ENCODE assay signal across 17 cellular contexts in the genomic region with DNA sequence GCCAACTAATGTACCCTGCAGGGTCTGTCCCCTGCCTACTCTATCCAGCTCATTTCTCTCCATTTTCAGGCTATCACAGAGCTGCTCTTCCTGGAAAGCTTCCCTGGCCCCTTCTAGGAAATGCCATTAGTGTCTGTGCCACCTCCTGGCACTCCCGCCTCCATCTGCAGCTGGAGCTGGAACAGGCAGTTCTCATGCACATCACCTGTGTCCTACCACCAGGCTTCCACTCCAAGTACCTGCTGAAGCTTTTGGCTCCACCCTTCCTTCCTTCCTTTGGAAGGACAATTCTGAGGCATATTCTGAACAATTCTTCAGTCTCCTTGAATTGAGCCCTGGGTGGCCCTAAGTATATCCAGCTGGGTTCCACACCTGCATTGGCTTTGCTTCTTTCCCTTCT.
A peak's percentile ranks its signal among the peaks of the same experiment; 100 is the strongest.
DNase-seq lines count a peak whose midpoint lies in the region; ATAC-seq and TF ChIP-seq lines count a peak whose summit lies in the region.
"Had no signal": no experiment of that assay in that cellular context is flagged by ENCODE, and none has a peak within 500 bp of the region (broad histone marks: within the 10 kb centered on the region; RNA-seq: fewer than 3 reads in every experiment).

No MANE protein-coding gene starts in this region.

- H3K9me3 ChIP-seq in HUES64 (ENCODE audit: insufficient read depth, low read depth, low read length) (no peaks in the 10 kb centered on the region), endodermal cell (ENCODE audit: control insufficient read depth, low read length) (peaks cover 34% of the 10 kb centered on the region), vagina (no peaks in the 10 kb centered on the region)

- H3K9ac ChIP-seq in HUES64 (ENCODE audit: low read depth, low read length) (no peak overlapping the region), endodermal cell (ENCODE audit: extremely low read depth, low read length, poor library complexity, severe bottlenecking) (no peak overlapping the region)

- 94% methylated on average over 1 of the region's 1 CpG for WGBS in HUES64
- WGBS in endodermal cell (ENCODE audit: insufficient coverage in 1 of 2, insufficient read length in 1 of 2), 2 experiments, result 96% methylated on average over 1 of the region's 1 CpG; no CpG with 5 or more reads in 1 of the 2 experiments

- no peak for ATAC-seq in left lobe of liver
- ATAC-seq in HG02678 (IDR thresholded peaks at IDR 0.05; ENCODE audit: unreplicated experiment), result no peak
- ATAC-seq: HepG2 had no signal

- intact Hi-C loops in vagina (cut with DNase I), result no loop called here

- peak; percentile 12 for DNase-seq in activated effector memory CD4-positive, alpha-beta T cell treated with anti-CD3 and anti-CD28 coated beads, Interleukin-2, amount 50 U/mL, for 16 hours
- no peak for DNase-seq in activated effector memory CD4-positive, alpha-beta T cell treated with Interleukin-2 at 50 U/mL for 16 hours
- peak; percentile 55 for DNase-seq in endodermal cell
- peak; percentile 5 to 43 for DNase-seq in vagina (ENCODE audit: extremely low spot score in 2 of 2)
- DNase-seq in left lobe of liver (ENCODE audit: low spot score), result no peak
- no peak for DNase-seq in COR-L47 (lab: John Stamatoyannopoulos, UW)
- DNase-seq: CD4-positive, alpha-beta memory T cell; DMS153; DMS79 treated with DMSO at 0.1 percent for 48 hours; EL; GOT3; HCEC 1CT had no signal

- H3K9me3 Mint-ChIP-seq in endodermal cell, result peaks cover 33% of the 10 kb centered on the region

- no peak overlapping the region for H3K27ac Mint-ChIP-seq in endodermal cell
- H3K27ac Mint-ChIP-seq: B cell had no signal

- no peak overlapping the region for H3K4me3 Mint-ChIP-seq in endodermal cell
- H3K4me3 Mint-ChIP-seq: B cell; CD4-positive, alpha-beta memory T cell had no signal

- H3K27me3 ChIP-seq in HUES64 (ENCODE audit: insufficient read depth, low read length) (peaks cover 3% of the 10 kb centered on the region; the same call in 1 of the 2 replicates), endodermal cell (ENCODE audit: control insufficient read depth, insufficient read depth, low read length, poor library complexity, severe bottlenecking) (no peaks in the 10 kb centered on the region), vagina (no peaks in the 10 kb centered on the region)

- peaks cover 14% of the 10 kb centered on the region for H3K4me1 Mint-ChIP-seq in endodermal cell
- H3K4me1 Mint-ChIP-seq: B cell; CD4-positive, alpha-beta memory T cell had no signal

- peak overlapping the region; percentile 53; the same call in 1 of the 2 replicates for H3K27ac ChIP-seq in HUES64 (ENCODE audit: low read depth, low read length)
- H3K27ac ChIP-seq in endodermal cell (ENCODE audit: low read depth, low read length), result no peak overlapping the region
- no peak overlapping the region for H3K27ac ChIP-seq in vagina
- H3K27ac ChIP-seq: C4-2B had no signal

- H3K36me3 Mint-ChIP-seq in endodermal cell (ENCODE audit: low read depth), result no peaks in the 10 kb centered on the region
- H3K36me3 Mint-ChIP-seq: CD4-positive, alpha-beta memory T cell had no signal

- H3K27me3 Mint-ChIP-seq in endodermal cell (ENCODE audit: insufficient read depth), result peaks cover 16% of the 10 kb centered on the region

- TF ChIP-seq POLR2A in vagina (IDR thresholded peaks at IDR 0.05), result no peak

- H3K4me3 ChIP-seq in HUES64 (ENCODE audit: low read length) (no peak overlapping the region), endodermal cell (ENCODE audit: low read length) (no peak overlapping the region), vagina (no peak overlapping the region)

- H3K36me3 ChIP-seq in HUES64 (ENCODE audit: insufficient read depth, low read length), result no peaks in the 10 kb centered on the region
- no peaks in the 10 kb centered on the region for H3K36me3 ChIP-seq in endodermal cell (ENCODE audit: control insufficient read depth, insufficient read depth, low read length)
- no peaks in the 10 kb centered on the region for H3K36me3 ChIP-seq in vagina

- H3K4me1 ChIP-seq in HUES64 (ENCODE audit: insufficient read depth, low read length) (peaks cover 15% of the 10 kb centered on the region; the same call in 1 of the 2 replicates), endodermal cell (ENCODE audit: control insufficient read depth, insufficient read depth, low read length) (no peaks in the 10 kb centered on the region), vagina (no peaks in the 10 kb centered on the region)

- TF ChIP-seq CTCF in endodermal cell (conservative IDR thresholded peaks at IDR 0.05) (no peak), vagina (IDR thresholded peaks at IDR 0.05) (no peak)

Comparison
In these comparisons a context has a peak if more than half of its experiments do, and no peak if none do; other contexts are left out.
1. DNase-seq: peak in activated effector memory CD4-positive, alpha-beta T cell treated with anti-CD3 and anti-CD28 coated beads, Interleukin-2, amount 50 U/mL, for 16 hours (single experiment), endodermal cell (single experiment) and vagina (2 of 2); none in activated effector memory CD4-positive, alpha-beta T cell treated with Interleukin-2 at 50 U/mL for 16 hours (single experiment), left lobe of liver (single experiment) and COR-L47 (single experiment).